Comparison of ENCODE assay signal across 18 cellular contexts in genomic region chr16:89007371-89008249, GRCh38. TPM values are rescaled to one million over a fixed set of nuclear protein-coding genes. Genes with fewer than 3 reads are reported as not detected.
DNase-seq lines count a peak whose midpoint lies in the region; ATAC-seq and TF ChIP-seq lines count a peak whose summit lies in the region.
"Had no signal": no experiment of that assay in that cellular context is flagged by ENCODE, and none has a peak within 500 bp of the region (broad histone marks: within the 10 kb centered on the region; RNA-seq: fewer than 3 reads in every experiment).

No MANE protein-coding gene starts in this region.

- no peak overlapping the region for H3K4me3 ChIP-seq in left ventricle myocardium inferior
- H3K4me3 ChIP-seq: BLaER1 had no signal

- H3K27me3 Mint-ChIP-seq in central memory CD8-positive, alpha-beta T cell, result peaks cover 37% of the 10 kb centered on the region
- peaks cover 33% of the 10 kb centered on the region for H3K27me3 Mint-ChIP-seq in memory B cell
- H3K27me3 Mint-ChIP-seq in activated CD4-positive, alpha-beta T cell treated with anti-CD3 and anti-CD28 coated beads, Interleukin-2, amount 10 ng/mL, durations not matched to agents 24 days and 14 days, result peaks cover 20% of the 10 kb centered on the region
- H3K27me3 Mint-ChIP-seq in activated CD8-positive, alpha-beta T cell treated with anti-CD3 and anti-CD28 coated beads, Interleukin-2, amount 10 ng/mL, durations not matched to agents 7 days and 5 days (ENCODE audit: low read depth), result peaks cover 18% of the 10 kb centered on the region

- H3K4me1 Mint-ChIP-seq in central memory CD8-positive, alpha-beta T cell, result peaks cover 11% of the 10 kb centered on the region
- H3K4me1 Mint-ChIP-seq in memory B cell, result peaks cover 28% of the 10 kb centered on the region
- H3K4me1 Mint-ChIP-seq in activated CD4-positive, alpha-beta T cell treated with anti-CD3 and anti-CD28 coated beads, Interleukin-2, amount 10 ng/mL, durations not matched to agents 24 days and 14 days, result peaks cover 2% of the 10 kb centered on the region
- H3K4me1 Mint-ChIP-seq in activated CD8-positive, alpha-beta T cell treated with anti-CD3 and anti-CD28 coated beads, Interleukin-2, amount 10 ng/mL, durations not matched to agents 7 days and 5 days (ENCODE audit: low read depth), result no peaks in the 10 kb centered on the region

- H3K9me3 Mint-ChIP-seq in central memory CD8-positive, alpha-beta T cell, result peaks cover 9% of the 10 kb centered on the region
- peaks cover 6% of the 10 kb centered on the region for H3K9me3 Mint-ChIP-seq in memory B cell
- peaks cover 11% of the 10 kb centered on the region for H3K9me3 Mint-ChIP-seq in activated CD4-positive, alpha-beta T cell treated with anti-CD3 and anti-CD28 coated beads, Interleukin-2, amount 10 ng/mL, durations not matched to agents 24 days and 14 days
- H3K9me3 Mint-ChIP-seq in activated CD8-positive, alpha-beta T cell treated with anti-CD3 and anti-CD28 coated beads, Interleukin-2, amount 10 ng/mL, durations not matched to agents 7 days and 5 days (ENCODE audit: insufficient read depth), result no peaks in the 10 kb centered on the region

- peak overlapping the region; percentile 35 for H3K27ac Mint-ChIP-seq in central memory CD8-positive, alpha-beta T cell (ENCODE audit: low read depth)
- H3K27ac Mint-ChIP-seq in memory B cell, result peak overlapping the region; percentile 18
- no peak overlapping the region for H3K27ac Mint-ChIP-seq in activated CD4-positive, alpha-beta T cell treated with anti-CD3 and anti-CD28 coated beads, Interleukin-2, amount 10 ng/mL, durations not matched to agents 24 days and 14 days
- H3K27ac Mint-ChIP-seq in activated CD8-positive, alpha-beta T cell treated with anti-CD3 and anti-CD28 coated beads, Interleukin-2, amount 10 ng/mL, durations not matched to agents 7 days and 5 days, result no peak overlapping the region

- CTCF ChIA-PET in activated CD8-positive, alpha-beta T cell treated with anti-CD3 and anti-CD28 coated beads, Interleukin-2, amount 10 ng/mL, durations not matched to agents 7 days and 5 days (lab: Charles Lee), result no interaction called here

- peak; percentile 7 for DNase-seq in left cardiac atrium
- no peak for DNase-seq in left ventricle myocardium inferior
- no peak for DNase-seq in central memory CD8-positive, alpha-beta T cell (ENCODE audit: low spot score in 2 of 2)
- no peak for DNase-seq in memory B cell (ENCODE audit: low spot score in 2 of 2)
- no peak for DNase-seq in activated CD4-positive, alpha-beta T cell treated with anti-CD3 and anti-CD28 coated beads, Interleukin-2, amount 10 ng/mL, durations not matched to agents 24 days and 14 days
- no peak for DNase-seq in activated CD8-positive, alpha-beta T cell treated with anti-CD3 and anti-CD28 coated beads, Interleukin-2, amount 10 ng/mL, durations not matched to agents 7 days and 5 days
- DNase-seq: DMS79 treated with DMSO at 0.1 percent for 48 hours, IMR-90, Kasumi-1, MM.1S, NCI-H1092 treated with DMSO at 0.1 percent for 48 hours, NCI-H510A treated with DMSO at 0.1 percent for 48 hours, NCI-H82, SHP77 had no signal

- peaks cover 62% of the 10 kb centered on the region for H3K27me3 ChIP-seq in left ventricle myocardium inferior (ENCODE audit: low read depth)

- peaks cover 17% of the 10 kb centered on the region for H3K4me1 ChIP-seq in left ventricle myocardium inferior

- ATAC-seq in left cardiac atrium, result no peak
- no peak for ATAC-seq in central memory CD8-positive, alpha-beta T cell (replicated peaks; ENCODE audit: extremely low read depth, poor library complexity, severe bottlenecking)
- no peak for ATAC-seq in memory B cell (ENCODE audit: low read depth)
- no peak for ATAC-seq in GM18502 (IDR thresholded peaks at IDR 0.05; ENCODE audit: poor library complexity, unreplicated experiment)
- no peak for ATAC-seq in HG03135 (IDR thresholded peaks at IDR 0.05; ENCODE audit: unreplicated experiment)
- ATAC-seq in activated CD8-positive, alpha-beta T cell treated with anti-CD3 and anti-CD28 coated beads, Interleukin-2, amount 10 ng/mL, durations not matched to agents 7 days and 5 days, result no peak
- ATAC-seq: Panc1 had no signal

- POLR2A ChIA-PET in activated CD8-positive, alpha-beta T cell treated with anti-CD3 and anti-CD28 coated beads, Interleukin-2, amount 10 ng/mL, durations not matched to agents 7 days and 5 days (lab: Charles Lee), result no interaction called here

- TF ChIP-seq CTCF in left ventricle myocardium inferior (IDR thresholded peaks at IDR 0.05; ENCODE audit: borderline replicate concordance), result no peak

- H3K9me3 ChIP-seq in left ventricle myocardium inferior (replicated peaks), result no peaks in the 10 kb centered on the region
- H3K9me3 ChIP-seq: BLaER1 had no signal

- H3K36me3 Mint-ChIP-seq in central memory CD8-positive, alpha-beta T cell (ENCODE audit: insufficient read depth), result peaks cover 3% of the 10 kb centered on the region
- no peaks in the 10 kb centered on the region for H3K36me3 Mint-ChIP-seq in memory B cell
- no peaks in the 10 kb centered on the region for H3K36me3 Mint-ChIP-seq in activated CD4-positive, alpha-beta T cell treated with anti-CD3 and anti-CD28 coated beads, Interleukin-2, amount 10 ng/mL, durations not matched to agents 24 days and 14 days (ENCODE audit: low read depth)
- no peaks in the 10 kb centered on the region for H3K36me3 Mint-ChIP-seq in activated CD8-positive, alpha-beta T cell treated with anti-CD3 and anti-CD28 coated beads, Interleukin-2, amount 10 ng/mL, durations not matched to agents 7 days and 5 days (ENCODE audit: low read depth)

- intact Hi-C loops in left cardiac atrium (cut with DNase I), result no loop called here
- intact Hi-C loops in left ventricle myocardium inferior (cut with micrococcal nuclease), result no loop called here
- intact Hi-C loops in activated CD4-positive, alpha-beta T cell treated with anti-CD3 and anti-CD28 coated beads, Interleukin-2, amount 10 ng/mL, durations not matched to agents 24 days and 14 days (cut with micrococcal nuclease), result no loop called here

- H3K4me3 Mint-ChIP-seq in central memory CD8-positive, alpha-beta T cell, result no peak overlapping the region
- no peak overlapping the region for H3K4me3 Mint-ChIP-seq in memory B cell
- H3K4me3 Mint-ChIP-seq in activated CD4-positive, alpha-beta T cell treated with anti-CD3 and anti-CD28 coated beads, Interleukin-2, amount 10 ng/mL, durations not matched to agents 24 days and 14 days, result no peak overlapping the region
- no peak overlapping the region for H3K4me3 Mint-ChIP-seq in activated CD8-positive, alpha-beta T cell treated with anti-CD3 and anti-CD28 coated beads, Interleukin-2, amount 10 ng/mL, durations not matched to agents 7 days and 5 days

- H3K36me3 ChIP-seq in left ventricle myocardium inferior, result no peaks in the 10 kb centered on the region
- H3K36me3 ChIP-seq: BLaER1 had no signal

- no peak overlapping the region for H3K27ac ChIP-seq in left ventricle myocardium inferior (replicated peaks)
- H3K27ac ChIP-seq: BLaER1 had no signal

RNA-seq across cellular contexts. Expression of gene CBFA2T3, which starts 30.6 kb away (rescaled TPM):
- total RNA-seq in left cardiac atrium (1 to 10 TPM; 6.5 to 6.6 TPM), left ventricle myocardium inferior (8.6 TPM)
- total RNA-seq in activated CD4-positive, alpha-beta T cell treated with anti-CD3 and anti-CD28 coated beads, Interleukin-2, amount 10 ng/mL, durations not matched to agents 24 days and 14 days, result not detected in 2 replicates
- total RNA-seq in activated CD8-positive, alpha-beta T cell treated with anti-CD3 and anti-CD28 coated beads, Interleukin-2, amount 10 ng/mL, durations not matched to agents 7 days and 5 days, result not detected
- total RNA-seq: IMR-90 had no signal

Comparison
In these comparisons a context has a peak if more than half of its experiments do, and no peak if none do; other contexts are left out.
1. H3K27ac Mint-ChIP-seq: peak in central memory CD8-positive, alpha-beta T cell (single experiment) and memory B cell (single experiment); none in activated CD4-positive, alpha-beta T cell treated with anti-CD3 and anti-CD28 coated beads, Interleukin-2, amount 10 ng/mL, durations not matched to agents 24 days and 14 days (single experiment) and activated CD8-positive, alpha-beta T cell treated with anti-CD3 and anti-CD28 coated beads, Interleukin-2, amount 10 ng/mL, durations not matched to agents 7 days and 5 days (single experiment).